10 cellular contexts compared by ENCODE assay signal in genomic region chr16:24845031-24845365, GRCh38. TPM values are rescaled to one million over a fixed set of nuclear protein-coding genes. Genes with fewer than 3 reads are reported as not detected.
DNase-seq lines count a peak whose midpoint lies in the region; ATAC-seq, FAIRE-seq and TF ChIP-seq lines count a peak whose summit lies in the region.
"Not testable (repeated sequence)": the region's sequence is repeated elsewhere in the genome, so short reads cannot be mapped to it uniquely, and the experiment has no call there.
"Had no signal": no experiment of that assay in that cellular context is flagged by ENCODE, and none has a peak within 500 bp of the region (broad histone marks: within the 10 kb centered on the region; RNA-seq: fewer than 3 reads in every experiment).

No MANE protein-coding gene starts in this region.

- not testable (repeated sequence) for H3K9ac ChIP-seq in PC-3 (ENCODE audit: low read length)

- H3K4me3 Mint-ChIP-seq in Calu3 (ENCODE audit: low read depth, unreplicated experiment): not testable (repeated sequence)

- not testable (repeated sequence) for TF ChIP-seq CTCF in Calu3 (IDR thresholded peaks at IDR 0.05; ENCODE audit: unreplicated experiment); PC-3 (conservative IDR thresholded peaks at IDR 0.05; ENCODE audit: low read depth, low read length); dorsolateral prefrontal cortex (IDR thresholded peaks at IDR 0.05 in 54 of 56, conservative IDR thresholded peaks at IDR 0.05 in 2 of 56; ENCODE audit: low read depth in 1 of 56, partially characterized antibody in 56 of 56)

- not testable (repeated sequence) for H3K9me3 ChIP-seq in PC-3 (ENCODE audit: low read length); small intestine (ENCODE audit: control insufficient read depth, low read depth)

- not testable (repeated sequence) for H3K9me2 ChIP-seq in PC-3 (replicated peaks; ENCODE audit: low read length)

- intact Hi-C loops in Calu3 (cut with micrococcal nuclease; ENCODE audit: unreplicated experiment) (loop anchor here (10.0 kb wide), 1 partner anchor 200 kb away; no protein-coding TSS in a partner anchor), PC-3 (cut with micrococcal nuclease) (loop anchor here (10.0 kb wide), 1 partner anchor 200 kb away; no protein-coding TSS in a partner anchor)
- intact Hi-C loops in dorsolateral prefrontal cortex (cut with DNase I): not testable (repeated sequence)

- peaks cover 53% of the 10 kb centered on the region for H3K4me1 Mint-ChIP-seq in Calu3 (ENCODE audit: low read depth, unreplicated experiment)

- FAIRE-seq in small intestine (lab: Jason Lieb, UNC): not testable (repeated sequence)

- 87 to 96% (median 88%) methylated on average over 2 of the region's 2 CpGs for WGBS in small intestine, 3 donors

- peak overlapping the region; percentile 84 for H3K27ac ChIP-seq in PC-3 (ENCODE audit: low read length)
- peak overlapping the region; percentile 83 for H3K27ac ChIP-seq in angular gyrus (ENCODE audit: low read depth, low read length)
- H3K27ac ChIP-seq in dorsolateral prefrontal cortex: peak overlapping the region in 50 of 59 donors; percentile 21 to 99 (median 90)
- peak overlapping the region; percentile 33 to 80 for H3K27ac ChIP-seq in small intestine (ENCODE audit: low read depth in 1 of 2, low read length in 1 of 2)

- BruUV-seq in Calu3 (replicated peaks; lab: Mats Ljungman, UMichigan); PC-3 (replicated peaks; lab: Mats Ljungman, UMichigan): not testable (repeated sequence)

- not testable (repeated sequence) for H3K36me3 Mint-ChIP-seq in Calu3 (ENCODE audit: insufficient read depth, unreplicated experiment)

- not testable (repeated sequence) for H3K4me3 ChIP-seq in PC-3 (ENCODE audit: low read length); dorsolateral prefrontal cortex; small intestine (ENCODE audit: low read depth in 1 of 2, low read length in 2 of 2)

- H2AFZ ChIP-seq in PC-3 (ENCODE audit: low read length): not testable (repeated sequence)

- not testable (repeated sequence) for H3K36me3 ChIP-seq in PC-3 (ENCODE audit: low read depth, low read length); small intestine (ENCODE audit: control insufficient read depth in 2 of 2, insufficient read depth in 2 of 2, low read length in 2 of 2)

- DNase-seq in Calu3, PC-3, small intestine: not testable (repeated sequence)
- DNase-seq in dorsolateral prefrontal cortex: peak in 1 of 10 donors; percentile 12

- not testable (repeated sequence) for H3F3A ChIP-seq in PC-3 (ENCODE audit: low read length, unreplicated experiment)

- peak overlapping the region; percentile 94 for H3K27ac Mint-ChIP-seq in Calu3 (ENCODE audit: unreplicated experiment)

- H3K27me3 Mint-ChIP-seq in Calu3 (ENCODE audit: unreplicated experiment): not testable (repeated sequence)

- not testable (repeated sequence) for ATAC-seq in PC-3

- not testable (repeated sequence) for H3K27me3 ChIP-seq in PC-3 (ENCODE audit: low read length); dorsolateral prefrontal cortex; small intestine (ENCODE audit: control insufficient read depth in 2 of 2, insufficient read depth in 2 of 2, low read length in 2 of 2)

- H3K4me2 ChIP-seq in PC-3 (ENCODE audit: low read length): not testable (repeated sequence)

- H3K79me2 ChIP-seq in PC-3 (ENCODE audit: low read length): not testable (repeated sequence)

- H4K20me1 ChIP-seq in PC-3 (ENCODE audit: low read length): not testable (repeated sequence)

- POLR2A ChIA-PET in PC-3 (lab: Charles Lee; ENCODE audit: unreplicated experiment): not testable (repeated sequence)

- H3K9me3 Mint-ChIP-seq in Calu3 (ENCODE audit: low read depth, unreplicated experiment): not testable (repeated sequence)

- H3K4me1 ChIP-seq in PC-3 (ENCODE audit: insufficient read depth, low read length): peaks cover 39% of the 10 kb centered on the region
- H3K4me1 ChIP-seq in small intestine (ENCODE audit: control insufficient read depth in 2 of 2, insufficient read depth in 1 of 2, low read depth in 1 of 2, low read length in 1 of 2): not testable (repeated sequence)

- CTCF ChIA-PET in Calu3 (lab: Charles Lee); PC-3 (lab: Charles Lee): not testable (repeated sequence)

RNA-seq across cellular contexts. Expression of gene SLC5A11, which starts 0.8 kb away (rescaled TPM):
- total RNA-seq in Calu3 (2022) (0.64 TPM in 1 of 2 replicates, not detected in the other), PC-3 (2014; rRNA removed) (0.51 TPM in 1 of 2 replicates, not detected in the other), dorsolateral prefrontal cortex (100 to 1,000 TPM in 21 of 120 experiments, 10 to 100 TPM in 92, 1 to 10 TPM in 7; 2.6 to 281 (median 48.8) TPM)
- 10 to 100 TPM in 2 of 3 donors, 1 to 10 TPM in 1; 4.5 to 32.4 (median 25.1) TPM for polyA plus RNA-seq in small intestine
- total RNA-seq: CD4-positive, CD25-positive, alpha-beta regulatory T cell; Daoy; G401 had no signal
- polyA plus RNA-seq: AG04450; CD4-positive, CD25-positive, alpha-beta regulatory T cell; GM23338 had no signal
